ENCODE assay signal across 18 cellular contexts in genomic region chrX:1609311-1609710, GRCh38. TPM values are rescaled to one million over a fixed set of nuclear protein-coding genes. Genes with fewer than 3 reads are reported as not detected.
"Had no signal": no experiment of that assay in that cellular context is flagged by ENCODE, and none has a peak within 500 bp of the region (broad histone marks: within the 10 kb centered on the region; RNA-seq: fewer than 3 reads in every experiment).

No MANE protein-coding gene starts in this region.

- DNase-seq: activated CD4-positive, alpha-beta T cell treated with anti-CD3 and anti-CD28 coated beads, Interleukin-2, amount 50 U/mL, for 4 hours; activated naive CD4-positive, alpha-beta T cell treated with Interleukin-2 at 50 U/mL for 16 hours; activated T-cell treated with anti-CD3 and anti-CD28 coated beads, Interleukin-2, amount 50 U/mL, for 4 hours; body of pancreas; central memory CD4-positive, alpha-beta T cell; cortex of kidney; effector memory CD8-positive, alpha-beta T cell; gastrocnemius medialis; heart right ventricle; stimulated activated CD4-positive, alpha-beta T cell treated with anti-CD3 and anti-CD28 coated beads, Interleukin-15, amount 100 ng/mL, for 24 hours; stimulated activated CD4-positive, alpha-beta T cell treated with anti-CD3 and anti-CD28 coated beads, Interleukin-4, amount 100 ng/mL, for 24 hours; T-helper 2 cell had no signal

- H3K4me3 Mint-ChIP-seq: activated T-cell treated with anti-CD3 and anti-CD28 coated beads, Interleukin-2, amount 50 U/mL, for 4 hours; effector memory CD8-positive, alpha-beta T cell had no signal

- H3K9me3 Mint-ChIP-seq: activated T-cell treated with anti-CD3 and anti-CD28 coated beads, Interleukin-2, amount 50 U/mL, for 4 hours; effector memory CD8-positive, alpha-beta T cell had no signal

- H3K27me3 ChIP-seq: body of pancreas, gastrocnemius medialis, heart right ventricle, tibial nerve had no signal

- H3K27ac ChIP-seq: body of pancreas, epithelial cell of prostate, gastrocnemius medialis, heart right ventricle, tibial nerve had no signal

- H3K4me1 ChIP-seq: body of pancreas, gastrocnemius medialis, heart right ventricle, tibial nerve had no signal

- ATAC-seq: activated CD4-positive, CD25-positive, alpha-beta regulatory T cell treated with anti-CD3 and anti-CD28 coated beads, Interleukin-2, amount 50 U/mL, for 24 hours; body of pancreas; effector memory CD8-positive, alpha-beta T cell; gastrocnemius medialis had no signal

- H3K27me3 Mint-ChIP-seq: effector memory CD8-positive, alpha-beta T cell had no signal

- H3K4me3 ChIP-seq: body of pancreas, gastrocnemius medialis, heart right ventricle, tibial nerve had no signal

- H3K9me3 ChIP-seq: body of pancreas, gastrocnemius medialis, heart right ventricle, tibial nerve had no signal

RNA-seq across cellular contexts. Expression of gene ASMT, which starts 5.5 kb away (rescaled TPM):
- total RNA-seq: body of pancreas, gastrocnemius medialis, heart right ventricle, liver, mesenteric fat pad, skeletal muscle tissue had no signal
